ENCODE assay signal across 1 cellular context in the genomic region with DNA sequence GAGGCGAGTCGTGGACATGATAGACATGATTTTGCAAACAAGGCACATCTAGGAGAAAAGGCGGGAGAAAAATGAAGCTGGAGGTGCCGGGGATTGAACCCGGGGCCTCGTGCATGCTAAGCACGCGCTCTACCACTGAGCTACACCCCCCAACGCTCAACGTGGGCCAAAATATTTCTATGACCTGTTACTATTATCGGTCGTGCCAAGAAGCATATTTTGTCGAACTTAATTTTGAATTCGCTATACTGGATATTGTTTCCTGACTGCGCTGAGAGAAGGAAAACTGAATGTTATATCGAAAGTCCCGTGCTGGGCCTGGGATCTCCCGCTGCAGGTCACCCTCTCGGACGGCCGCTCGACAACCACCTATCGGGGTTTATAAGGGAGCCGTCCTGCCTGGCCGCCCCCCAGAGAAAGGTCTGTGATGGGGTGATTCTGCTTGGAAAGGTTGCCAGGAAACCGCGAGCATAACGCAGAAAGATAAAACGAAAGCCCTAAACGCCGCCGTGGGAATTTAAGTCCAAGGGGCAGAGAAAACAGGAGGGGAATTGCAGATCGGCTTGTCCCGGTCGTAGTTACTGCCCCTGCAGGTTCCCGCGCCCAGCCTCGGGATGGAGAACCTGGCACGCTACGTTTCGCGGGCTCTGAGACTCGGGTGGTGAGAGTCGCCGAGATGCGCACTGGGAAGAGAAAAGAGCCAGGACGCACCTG.
TF ChIP-seq lines count a peak whose summit lies in the region.

No MANE protein-coding gene starts in this region.

TF ChIP-seq in HepG2, 621 proteins besides CTCF, POLR2A, EP300 and RAD21 (continued from another document and continues in another):
- TF ChIP-seq, protein P1, sequence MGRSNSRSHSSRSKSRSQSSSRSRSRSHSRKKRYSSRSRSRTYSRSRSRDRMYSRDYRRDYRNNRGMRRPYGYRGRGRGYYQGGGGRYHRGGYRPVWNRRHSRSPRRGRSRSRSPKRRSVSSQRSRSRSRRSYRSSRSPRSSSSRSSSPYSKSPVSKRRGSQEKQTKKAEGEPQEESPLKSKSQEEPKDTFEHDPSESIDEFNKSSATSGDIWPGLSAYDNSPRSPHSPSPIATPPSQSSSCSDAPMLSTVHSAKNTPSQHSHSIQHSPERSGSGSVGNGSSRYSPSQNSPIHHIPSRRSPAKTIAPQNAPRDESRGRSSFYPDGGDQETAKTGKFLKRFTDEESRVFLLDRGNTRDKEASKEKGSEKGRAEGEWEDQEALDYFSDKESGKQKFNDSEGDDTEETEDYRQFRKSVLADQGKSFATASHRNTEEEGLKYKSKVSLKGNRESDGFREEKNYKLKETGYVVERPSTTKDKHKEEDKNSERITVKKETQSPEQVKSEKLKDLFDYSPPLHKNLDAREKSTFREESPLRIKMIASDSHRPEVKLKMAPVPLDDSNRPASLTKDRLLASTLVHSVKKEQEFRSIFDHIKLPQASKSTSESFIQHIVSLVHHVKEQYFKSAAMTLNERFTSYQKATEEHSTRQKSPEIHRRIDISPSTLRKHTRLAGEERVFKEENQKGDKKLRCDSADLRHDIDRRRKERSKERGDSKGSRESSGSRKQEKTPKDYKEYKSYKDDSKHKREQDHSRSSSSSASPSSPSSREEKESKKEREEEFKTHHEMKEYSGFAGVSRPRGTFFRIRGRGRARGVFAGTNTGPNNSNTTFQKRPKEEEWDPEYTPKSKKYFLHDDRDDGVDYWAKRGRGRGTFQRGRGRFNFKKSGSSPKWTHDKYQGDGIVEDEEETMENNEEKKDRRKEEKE (IDR thresholded peaks at IDR 0.05) = no peak
- TF ChIP-seq NFKB2 (CRISPR knock-in tag; IDR thresholded peaks at IDR 0.05; ENCODE audit: borderline replicate concordance) (peak; percentile 90), NCOA2 (CRISPR knock-in tag; IDR thresholded peaks at IDR 0.05) (peak; percentile 48; the same call in 1 of the 2 replicates), RBM39 (IDR thresholded peaks at IDR 0.05; ENCODE audit: low read depth, low read length, poor library complexity, severe bottlenecking) (peak; percentile 87), PRMT3 (CRISPR knock-in tag; IDR thresholded peaks at IDR 0.05; ENCODE audit: borderline replicate concordance, low read depth) (0 out of 2 replicates have a peak, but pooled peaks have one; percentile 54), IRF2 (CRISPR knock-in tag; IDR thresholded peaks at IDR 0.05) (peak; percentile 62; the same call in 1 of the 2 replicates), CHD2 (IDR thresholded peaks at IDR 0.05; ENCODE audit: low read depth, low read length) (0 out of 2 replicates have a peak, but pooled peaks have one; percentile 27), PPARG (CRISPR knock-in tag; conservative IDR thresholded peaks at IDR 0.05) (peak; percentile 56), ZSCAN12 (CRISPR knock-in tag; IDR thresholded peaks at IDR 0.05) (peak; percentile 96), THYN1 (CRISPR knock-in tag; IDR thresholded peaks at IDR 0.05; ENCODE audit: borderline replicate concordance, low read depth) (no peak), KMT2A (CRISPR knock-in tag; IDR thresholded peaks at IDR 0.05) (no peak; the same call in 1 of the 2 replicates), DPF2 (CRISPR knock-in tag; IDR thresholded peaks at IDR 0.05; ENCODE audit: borderline replicate concordance, low read depth) (no peak), RXRB (CRISPR knock-in tag; IDR thresholded peaks at IDR 0.05; ENCODE audit: borderline replicate concordance) (peak; percentile 69), RORA (CRISPR knock-in tag; IDR thresholded peaks at IDR 0.05) (0 out of 2 replicates have a peak, but pooled peaks have one; percentile 16), ZBTB7A (CRISPR knock-in tag; IDR thresholded peaks at IDR 0.05) (0 out of 2 replicates have a peak, but pooled peaks have one; percentile 57), ZNF883 (CRISPR knock-in tag; IDR thresholded peaks at IDR 0.05; ENCODE audit: not compliant biosample characterization) (peak; percentile 88), CENPX (CRISPR knock-in tag; IDR thresholded peaks at IDR 0.05) (no peak), ZNF709 (CRISPR knock-in tag; IDR thresholded peaks at IDR 0.05) (peak; percentile 96; the same call in 1 of the 2 replicates), ZNF343 (CRISPR knock-in tag; IDR thresholded peaks at IDR 0.05) (no peak), ZNF441 (CRISPR knock-in tag; IDR thresholded peaks at IDR 0.05; ENCODE audit: borderline replicate concordance) (peak; percentile 77; the same call in 1 of the 2 replicates), SRSF1 (optimal IDR thresholded peaks at IDR 0.05; ENCODE audit: low read depth, low read length) (no peak), NFRKB (IDR thresholded peaks at IDR 0.05) (no peak), ZNF333 (CRISPR knock-in tag; IDR thresholded peaks at IDR 0.05; ENCODE audit: borderline replicate concordance) (no peak), ZNF484 (CRISPR knock-in tag; IDR thresholded peaks at IDR 0.05; ENCODE audit: borderline replicate concordance, low read depth) (peak; percentile 33; the same call in 1 of the 2 replicates), SNAPC2 (CRISPR knock-in tag; IDR thresholded peaks at IDR 0.05) (peak; percentile 88), REL (CRISPR knock-in tag; conservative IDR thresholded peaks at IDR 0.05) (0 out of 2 replicates have a peak, but pooled peaks have one; percentile 52), HOXA5 (CRISPR knock-in tag; IDR thresholded peaks at IDR 0.05) (peak; percentile 91)
- TF ChIP-seq, protein P2, sequence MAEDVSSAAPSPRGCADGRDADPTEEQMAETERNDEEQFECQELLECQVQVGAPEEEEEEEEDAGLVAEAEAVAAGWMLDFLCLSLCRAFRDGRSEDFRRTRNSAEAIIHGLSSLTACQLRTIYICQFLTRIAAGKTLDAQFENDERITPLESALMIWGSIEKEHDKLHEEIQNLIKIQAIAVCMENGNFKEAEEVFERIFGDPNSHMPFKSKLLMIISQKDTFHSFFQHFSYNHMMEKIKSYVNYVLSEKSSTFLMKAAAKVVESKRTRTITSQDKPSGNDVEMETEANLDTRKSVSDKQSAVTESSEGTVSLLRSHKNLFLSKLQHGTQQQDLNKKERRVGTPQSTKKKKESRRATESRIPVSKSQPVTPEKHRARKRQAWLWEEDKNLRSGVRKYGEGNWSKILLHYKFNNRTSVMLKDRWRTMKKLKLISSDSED (CRISPR knock-in tag; IDR thresholded peaks at IDR 0.05) = no peak
- TF ChIP-seq, protein P3, sequence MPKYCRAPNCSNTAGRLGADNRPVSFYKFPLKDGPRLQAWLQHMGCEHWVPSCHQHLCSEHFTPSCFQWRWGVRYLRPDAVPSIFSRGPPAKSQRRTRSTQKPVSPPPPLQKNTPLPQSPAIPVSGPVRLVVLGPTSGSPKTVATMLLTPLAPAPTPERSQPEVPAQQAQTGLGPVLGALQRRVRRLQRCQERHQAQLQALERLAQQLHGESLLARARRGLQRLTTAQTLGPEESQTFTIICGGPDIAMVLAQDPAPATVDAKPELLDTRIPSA (CRISPR knock-in tag; IDR thresholded peaks at IDR 0.05; ENCODE audit: borderline replicate concordance) = no peak
- TF ChIP-seq, protein P4, sequence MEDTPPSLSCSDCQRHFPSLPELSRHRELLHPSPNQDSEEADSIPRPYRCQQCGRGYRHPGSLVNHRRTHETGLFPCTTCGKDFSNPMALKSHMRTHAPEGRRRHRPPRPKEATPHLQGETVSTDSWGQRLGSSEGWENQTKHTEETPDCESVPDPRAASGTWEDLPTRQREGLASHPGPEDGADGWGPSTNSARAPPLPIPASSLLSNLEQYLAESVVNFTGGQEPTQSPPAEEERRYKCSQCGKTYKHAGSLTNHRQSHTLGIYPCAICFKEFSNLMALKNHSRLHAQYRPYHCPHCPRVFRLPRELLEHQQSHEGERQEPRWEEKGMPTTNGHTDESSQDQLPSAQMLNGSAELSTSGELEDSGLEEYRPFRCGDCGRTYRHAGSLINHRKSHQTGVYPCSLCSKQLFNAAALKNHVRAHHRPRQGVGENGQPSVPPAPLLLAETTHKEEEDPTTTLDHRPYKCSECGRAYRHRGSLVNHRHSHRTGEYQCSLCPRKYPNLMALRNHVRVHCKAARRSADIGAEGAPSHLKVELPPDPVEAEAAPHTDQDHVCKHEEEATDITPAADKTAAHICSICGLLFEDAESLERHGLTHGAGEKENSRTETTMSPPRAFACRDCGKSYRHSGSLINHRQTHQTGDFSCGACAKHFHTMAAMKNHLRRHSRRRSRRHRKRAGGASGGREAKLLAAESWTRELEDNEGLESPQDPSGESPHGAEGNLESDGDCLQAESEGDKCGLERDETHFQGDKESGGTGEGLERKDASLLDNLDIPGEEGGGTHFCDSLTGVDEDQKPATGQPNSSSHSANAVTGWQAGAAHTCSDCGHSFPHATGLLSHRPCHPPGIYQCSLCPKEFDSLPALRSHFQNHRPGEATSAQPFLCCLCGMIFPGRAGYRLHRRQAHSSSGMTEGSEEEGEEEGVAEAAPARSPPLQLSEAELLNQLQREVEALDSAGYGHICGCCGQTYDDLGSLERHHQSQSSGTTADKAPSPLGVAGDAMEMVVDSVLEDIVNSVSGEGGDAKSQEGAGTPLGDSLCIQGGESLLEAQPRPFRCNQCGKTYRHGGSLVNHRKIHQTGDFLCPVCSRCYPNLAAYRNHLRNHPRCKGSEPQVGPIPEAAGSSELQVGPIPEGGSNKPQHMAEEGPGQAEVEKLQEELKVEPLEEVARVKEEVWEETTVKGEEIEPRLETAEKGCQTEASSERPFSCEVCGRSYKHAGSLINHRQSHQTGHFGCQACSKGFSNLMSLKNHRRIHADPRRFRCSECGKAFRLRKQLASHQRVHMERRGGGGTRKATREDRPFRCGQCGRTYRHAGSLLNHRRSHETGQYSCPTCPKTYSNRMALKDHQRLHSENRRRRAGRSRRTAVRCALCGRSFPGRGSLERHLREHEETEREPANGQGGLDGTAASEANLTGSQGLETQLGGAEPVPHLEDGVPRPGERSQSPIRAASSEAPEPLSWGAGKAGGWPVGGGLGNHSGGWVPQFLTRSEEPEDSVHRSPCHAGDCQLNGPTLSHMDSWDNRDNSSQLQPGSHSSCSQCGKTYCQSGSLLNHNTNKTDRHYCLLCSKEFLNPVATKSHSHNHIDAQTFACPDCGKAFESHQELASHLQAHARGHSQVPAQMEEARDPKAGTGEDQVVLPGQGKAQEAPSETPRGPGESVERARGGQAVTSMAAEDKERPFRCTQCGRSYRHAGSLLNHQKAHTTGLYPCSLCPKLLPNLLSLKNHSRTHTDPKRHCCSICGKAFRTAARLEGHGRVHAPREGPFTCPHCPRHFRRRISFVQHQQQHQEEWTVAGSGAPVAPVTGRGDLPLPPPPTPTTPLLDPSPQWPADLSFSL (CRISPR knock-in tag; IDR thresholded peaks at IDR 0.05) = no peak
- TF ChIP-seq, protein P5, sequence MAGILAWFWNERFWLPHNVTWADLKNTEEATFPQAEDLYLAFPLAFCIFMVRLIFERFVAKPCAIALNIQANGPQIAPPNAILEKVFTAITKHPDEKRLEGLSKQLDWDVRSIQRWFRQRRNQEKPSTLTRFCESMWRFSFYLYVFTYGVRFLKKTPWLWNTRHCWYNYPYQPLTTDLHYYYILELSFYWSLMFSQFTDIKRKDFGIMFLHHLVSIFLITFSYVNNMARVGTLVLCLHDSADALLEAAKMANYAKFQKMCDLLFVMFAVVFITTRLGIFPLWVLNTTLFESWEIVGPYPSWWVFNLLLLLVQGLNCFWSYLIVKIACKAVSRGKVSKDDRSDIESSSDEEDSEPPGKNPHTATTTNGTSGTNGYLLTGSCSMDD (CRISPR knock-in tag; IDR thresholded peaks at IDR 0.05) = peak; percentile 74; the same call in 1 of the 2 replicates
- TF ChIP-seq, protein P6, sequence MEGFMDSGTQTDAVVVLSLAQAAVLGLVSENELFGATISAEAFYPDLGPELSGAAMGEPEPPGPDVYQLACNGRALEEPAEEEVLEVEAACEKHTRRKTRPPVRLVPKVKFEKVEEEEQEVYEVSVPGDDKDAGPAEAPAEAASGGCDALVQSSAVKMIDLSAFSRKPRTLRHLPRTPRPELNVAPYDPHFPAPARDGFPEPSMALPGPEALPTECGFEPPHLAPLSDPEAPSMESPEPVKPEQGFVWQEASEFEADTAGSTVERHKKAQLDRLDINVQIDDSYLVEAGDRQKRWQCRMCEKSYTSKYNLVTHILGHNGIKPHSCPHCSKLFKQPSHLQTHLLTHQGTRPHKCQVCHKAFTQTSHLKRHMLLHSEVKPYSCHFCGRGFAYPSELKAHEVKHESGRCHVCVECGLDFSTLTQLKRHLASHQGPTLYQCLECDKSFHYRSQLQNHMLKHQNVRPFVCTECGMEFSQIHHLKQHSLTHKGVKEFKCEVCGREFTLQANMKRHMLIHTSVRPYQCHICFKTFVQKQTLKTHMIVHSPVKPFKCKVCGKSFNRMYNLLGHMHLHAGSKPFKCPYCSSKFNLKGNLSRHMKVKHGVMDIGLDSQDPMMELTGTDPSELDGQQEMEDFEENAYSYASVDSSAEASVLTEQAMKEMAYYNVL (CRISPR knock-in tag; IDR thresholded peaks at IDR 0.05; ENCODE audit: borderline replicate concordance) = peak; percentile 71; the same call in 1 of the 2 replicates
- TF ChIP-seq, protein P7, sequence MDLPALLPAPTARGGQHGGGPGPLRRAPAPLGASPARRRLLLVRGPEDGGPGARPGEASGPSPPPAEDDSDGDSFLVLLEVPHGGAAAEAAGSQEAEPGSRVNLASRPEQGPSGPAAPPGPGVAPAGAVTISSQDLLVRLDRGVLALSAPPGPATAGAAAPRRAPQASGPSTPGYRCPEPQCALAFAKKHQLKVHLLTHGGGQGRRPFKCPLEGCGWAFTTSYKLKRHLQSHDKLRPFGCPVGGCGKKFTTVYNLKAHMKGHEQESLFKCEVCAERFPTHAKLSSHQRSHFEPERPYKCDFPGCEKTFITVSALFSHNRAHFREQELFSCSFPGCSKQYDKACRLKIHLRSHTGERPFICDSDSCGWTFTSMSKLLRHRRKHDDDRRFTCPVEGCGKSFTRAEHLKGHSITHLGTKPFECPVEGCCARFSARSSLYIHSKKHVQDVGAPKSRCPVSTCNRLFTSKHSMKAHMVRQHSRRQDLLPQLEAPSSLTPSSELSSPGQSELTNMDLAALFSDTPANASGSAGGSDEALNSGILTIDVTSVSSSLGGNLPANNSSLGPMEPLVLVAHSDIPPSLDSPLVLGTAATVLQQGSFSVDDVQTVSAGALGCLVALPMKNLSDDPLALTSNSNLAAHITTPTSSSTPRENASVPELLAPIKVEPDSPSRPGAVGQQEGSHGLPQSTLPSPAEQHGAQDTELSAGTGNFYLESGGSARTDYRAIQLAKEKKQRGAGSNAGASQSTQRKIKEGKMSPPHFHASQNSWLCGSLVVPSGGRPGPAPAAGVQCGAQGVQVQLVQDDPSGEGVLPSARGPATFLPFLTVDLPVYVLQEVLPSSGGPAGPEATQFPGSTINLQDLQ (CRISPR knock-in tag; IDR thresholded peaks at IDR 0.05) = no peak; the same call in 1 of the 2 replicates
- TF ChIP-seq, protein P8, sequence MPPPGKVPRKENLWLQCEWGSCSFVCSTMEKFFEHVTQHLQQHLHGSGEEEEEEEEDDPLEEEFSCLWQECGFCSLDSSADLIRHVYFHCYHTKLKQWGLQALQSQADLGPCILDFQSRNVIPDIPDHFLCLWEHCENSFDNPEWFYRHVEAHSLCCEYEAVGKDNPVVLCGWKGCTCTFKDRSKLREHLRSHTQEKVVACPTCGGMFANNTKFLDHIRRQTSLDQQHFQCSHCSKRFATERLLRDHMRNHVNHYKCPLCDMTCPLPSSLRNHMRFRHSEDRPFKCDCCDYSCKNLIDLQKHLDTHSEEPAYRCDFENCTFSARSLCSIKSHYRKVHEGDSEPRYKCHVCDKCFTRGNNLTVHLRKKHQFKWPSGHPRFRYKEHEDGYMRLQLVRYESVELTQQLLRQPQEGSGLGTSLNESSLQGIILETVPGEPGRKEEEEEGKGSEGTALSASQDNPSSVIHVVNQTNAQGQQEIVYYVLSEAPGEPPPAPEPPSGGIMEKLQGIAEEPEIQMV (CRISPR knock-in tag; IDR thresholded peaks at IDR 0.05; ENCODE audit: low read depth) = peak; percentile 92
